ENCODE assay signal across 1 cellular context in the genomic region with DNA sequence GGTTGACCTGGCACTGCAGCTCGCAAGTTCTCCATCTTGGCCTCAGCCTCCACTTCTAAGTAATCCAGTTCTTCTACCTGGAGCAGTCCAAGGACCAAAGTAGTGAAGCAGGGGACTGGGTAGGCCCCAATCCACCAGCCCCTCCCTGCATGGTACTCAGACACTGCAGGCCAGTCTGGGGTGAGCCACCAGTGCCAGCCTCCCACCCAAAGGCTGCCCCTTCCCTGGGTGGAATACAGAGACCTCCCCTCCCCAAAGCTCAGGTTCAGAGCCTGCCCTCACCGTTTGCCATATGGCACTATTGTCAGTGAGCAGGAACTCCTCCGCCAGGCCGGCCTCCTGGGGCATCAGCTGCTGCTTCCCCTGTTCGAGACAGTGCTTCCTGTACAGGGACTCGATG.
TF ChIP-seq lines count a peak whose summit lies in the region.

No MANE protein-coding gene starts in this region.

TF ChIP-seq in SK-N-SH, 30 proteins besides CTCF, POLR2A, EP300 and RAD21 (continued from another document):
- TF ChIP-seq NRF1 (IDR thresholded peaks at IDR 0.05; ENCODE audit: low read depth, low read length): no peak
- TF ChIP-seq, protein P1, sequence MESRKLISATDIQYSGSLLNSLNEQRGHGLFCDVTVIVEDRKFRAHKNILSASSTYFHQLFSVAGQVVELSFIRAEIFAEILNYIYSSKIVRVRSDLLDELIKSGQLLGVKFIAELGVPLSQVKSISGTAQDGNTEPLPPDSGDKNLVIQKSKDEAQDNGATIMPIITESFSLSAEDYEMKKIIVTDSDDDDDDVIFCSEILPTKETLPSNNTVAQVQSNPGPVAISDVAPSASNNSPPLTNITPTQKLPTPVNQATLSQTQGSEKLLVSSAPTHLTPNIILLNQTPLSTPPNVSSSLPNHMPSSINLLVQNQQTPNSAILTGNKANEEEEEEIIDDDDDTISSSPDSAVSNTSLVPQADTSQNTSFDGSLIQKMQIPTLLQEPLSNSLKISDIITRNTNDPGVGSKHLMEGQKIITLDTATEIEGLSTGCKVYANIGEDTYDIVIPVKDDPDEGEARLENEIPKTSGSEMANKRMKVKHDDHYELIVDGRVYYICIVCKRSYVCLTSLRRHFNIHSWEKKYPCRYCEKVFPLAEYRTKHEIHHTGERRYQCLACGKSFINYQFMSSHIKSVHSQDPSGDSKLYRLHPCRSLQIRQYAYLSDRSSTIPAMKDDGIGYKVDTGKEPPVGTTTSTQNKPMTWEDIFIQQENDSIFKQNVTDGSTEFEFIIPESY (IDR thresholded peaks at IDR 0.05; ENCODE audit: borderline replicate concordance, low read depth): no peak
- TF ChIP-seq MXI1 (IDR thresholded peaks at IDR 0.05; ENCODE audit: low read depth, low read length): no peak
- no peak for TF ChIP-seq RFX5 (IDR thresholded peaks at IDR 0.05; ENCODE audit: low read length)
